In the genomic region with DNA sequence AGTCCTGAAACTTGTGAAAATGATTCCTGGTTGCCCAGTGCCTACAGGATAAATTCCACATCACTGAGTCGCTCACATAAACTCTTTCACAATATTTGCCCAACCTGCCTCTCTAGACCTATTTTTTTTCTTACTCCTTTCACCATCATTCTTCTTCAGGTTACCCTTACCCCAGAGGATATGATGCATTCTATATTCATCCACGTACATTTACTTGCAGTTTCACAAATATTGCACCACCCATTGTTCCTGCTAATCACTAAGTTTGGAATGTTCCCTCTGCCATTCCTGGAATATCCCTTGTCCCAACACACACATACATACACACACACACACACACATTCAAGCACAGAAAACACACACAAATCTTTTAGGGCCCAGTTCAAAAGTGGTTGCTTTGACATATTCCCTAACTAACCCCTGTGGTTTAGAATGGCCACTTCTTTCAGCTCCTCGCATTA, we compare ENCODE assay signal across 14 cellular contexts.
A peak's percentile ranks its signal among the peaks of the same experiment; 100 is the strongest.
DNase-seq lines count a peak whose midpoint lies in the region; ATAC-seq, FAIRE-seq and TF ChIP-seq lines count a peak whose summit lies in the region.
"Had no signal": no experiment of that assay in that cellular context is flagged by ENCODE, and none has a peak within 500 bp of the region (broad histone marks: within the 10 kb centered on the region; RNA-seq: fewer than 3 reads in every experiment).

No MANE protein-coding gene starts in this region.

- DNase-seq in A549 (ENCODE audit: low read depth in 1 of 2, low spot score in 1 of 2) = peak; percentile 68 to 94
- DNase-seq in HT-29 (ENCODE audit: low spot score) = peak; percentile 74
- peak; percentile 98 for DNase-seq in mammary epithelial cell
- DNase-seq in left lobe of liver (ENCODE audit: low spot score) = no peak
- DNase-seq in T-helper 2 cell = no peak
- DNase-seq in activated effector memory CD4-positive, alpha-beta T cell treated with anti-CD3 and anti-CD28 coated beads, Interleukin-2, amount 50 U/mL, for 16 hours = no peak
- no peak for DNase-seq in NCI-H1417 treated with DMSO at 0.1 percent for 48 hours (lab: John Stamatoyannopoulos, UW)
- no peak for DNase-seq in immature natural killer cell
- DNase-seq: CD4-positive, alpha-beta memory T cell; H7; mesendoderm had no signal

- ATAC-seq in A549 (peak; percentile 80 to 87), left lobe of liver (peak; percentile 59)

- peak; percentile 93 to 95; a peak in 4 of 5 replicates for TF ChIP-seq EP300 in A549 (IDR thresholded peaks at IDR 0.05)

- TF ChIP-seq CTCF in A549 (IDR thresholded peaks at IDR 0.05) (no peak), mammary epithelial cell (conservative IDR thresholded peaks at IDR 0.05 in 1 of 2, IDR thresholded peaks at IDR 0.05 in 1 of 2; ENCODE audit: extremely low read depth in 1 of 2, insufficient read depth in 1 of 2, low read depth in 1 of 2, low read length in 2 of 2) (no peak)

- no peaks in the 10 kb centered on the region for H3K4me1 Mint-ChIP-seq in immature natural killer cell
- H3K4me1 Mint-ChIP-seq: CD4-positive, alpha-beta memory T cell had no signal

- peak overlapping the region; percentile 84 for H3K4me2 ChIP-seq in A549
- peak overlapping the region; percentile 51 for H3K4me2 ChIP-seq in mammary epithelial cell (ENCODE audit: insufficient read depth, low read depth, low read length)

- H3K4me3 ChIP-seq in A549 (no peak overlapping the region), mammary epithelial cell (replicated peaks in 1 of 3; ENCODE audit: insufficient read depth in 1 of 3, low read depth in 2 of 3, low read length in 3 of 3) (no peak overlapping the region)

- TF ChIP-seq RAD21 in A549 (conservative IDR thresholded peaks at IDR 0.05 in 1 of 2, IDR thresholded peaks at IDR 0.05 in 1 of 2) = peak; percentile 9 to 32; a peak in 3 of 5 replicates

- dilution Hi-C loops in mammary epithelial cell (cut with HindIII; ENCODE audit: low sequenced_read_pairs) = no loop called here

- H3K36me3 Mint-ChIP-seq in immature natural killer cell = peaks cover 0 to 9% (median 3%) of the 10 kb centered on the region in 3 donors

- H3K4me3 Mint-ChIP-seq in immature natural killer cell = no peak overlapping the region
- H3K4me3 Mint-ChIP-seq: CD4-positive, alpha-beta memory T cell; dendritic cell treated with granulocyte-macrophage colony-stimulating factor and Interleukin-4, amounts not matched to agents 40 ng/mL and 50 ng/mL, for 4 days; T-helper 1 cell treated with Interleukin-12 subunit alpha and Interleukin-12 subunit beta and Interleukin-4 antibody, amounts not matched to agents 30 μg/mL and 1 μg/mL, for 36 hours had no signal

- BruUV-seq in mammary epithelial cell (replicated peaks; lab: Mats Ljungman, UMichigan) = no TSS peak

- no peaks in the 10 kb centered on the region for H3K9me3 Mint-ChIP-seq in immature natural killer cell

- H3K4me1 ChIP-seq in A549 = peaks cover 38% of the 10 kb centered on the region
- peaks cover 57% of the 10 kb centered on the region for H3K4me1 ChIP-seq in mammary epithelial cell (ENCODE audit: insufficient read depth, low read length)

- no peaks in the 10 kb centered on the region for H3K79me2 ChIP-seq in mammary epithelial cell (ENCODE audit: insufficient read depth, low read length)

- H3K36me3 ChIP-seq in mammary epithelial cell (ENCODE audit: insufficient read depth, low read length) = no peaks in the 10 kb centered on the region

- in situ Hi-C loops in mammary epithelial cell (cut with MboI; ENCODE audit: low sequenced_read_pairs in 2 of 2) = no loop called here

- H3K9ac ChIP-seq in mammary epithelial cell (ENCODE audit: insufficient read depth, low read length) = peak overlapping the region; percentile 85

- H4K20me1 ChIP-seq in mammary epithelial cell (ENCODE audit: insufficient read depth, low read length) = no peaks in the 10 kb centered on the region

- H3K9me3 ChIP-seq in A549 (peaks cover 24% of the 10 kb centered on the region), mammary epithelial cell (replicated peaks; ENCODE audit: insufficient read depth, low read length) (peaks cover 13% of the 10 kb centered on the region)

- H2AFZ ChIP-seq in mammary epithelial cell (ENCODE audit: low read depth, low read length) = no peak overlapping the region

- no peak for TF ChIP-seq POLR2A in A549 (IDR thresholded peaks at IDR 0.05; ENCODE audit: low read length)

- H3K27me3 Mint-ChIP-seq in immature natural killer cell (ENCODE audit: low read depth in 3 of 3) = peaks cover 2 to 3% (median 3%) of the 10 kb centered on the region in 3 donors
- H3K27me3 Mint-ChIP-seq: CD4-positive, alpha-beta memory T cell; dendritic cell treated with granulocyte-macrophage colony-stimulating factor and Interleukin-4, amounts not matched to agents 40 ng/mL and 50 ng/mL, for 4 days had no signal

- intact Hi-C loops in mammary epithelial cell (cut with micrococcal nuclease) = loop anchor here (1.0 to 5.0 kb wide), 6 partner anchors 28 to 314 kb away; no protein-coding TSS in a partner anchor

- H3K27me3 ChIP-seq in mammary epithelial cell (ENCODE audit: insufficient read depth, low read length) = no peaks in the 10 kb centered on the region

- FAIRE-seq in A549 (lab: Jason Lieb, UNC) = peak; percentile 28

- POLR2A ChIA-PET in A549 (lab: Yijun Ruan, JAX) = interaction anchor here (1.0 to 1.2 kb wide), 2 partner anchors 28 to 301 kb away, joined by 3 to 4 read pairs; no protein-coding TSS in a partner anchor

- H3K27ac Mint-ChIP-seq in immature natural killer cell = no peak overlapping the region
- H3K27ac Mint-ChIP-seq: dendritic cell treated with granulocyte-macrophage colony-stimulating factor and Interleukin-4, amounts not matched to agents 40 ng/mL and 50 ng/mL, for 4 days; T-helper 1 cell treated with Interleukin-12 subunit alpha and Interleukin-12 subunit beta and Interleukin-4 antibody, amounts not matched to agents 30 μg/mL and 1 μg/mL, for 36 hours had no signal

- CTCF ChIA-PET in A549 (lab: Yijun Ruan, JAX) (interaction anchor here (1.0 to 1.9 kb wide), 3 partner anchors 36 to 424 kb away, joined by 3 to 5 read pairs (median 4); no protein-coding TSS in a partner anchor), mammary epithelial cell (lab: Charles Lee; ENCODE audit: low non-redundant PET) (no interaction called here)

- H3K27ac ChIP-seq in A549 = peak overlapping the region; percentile 94 to 95
- peak overlapping the region; percentile 94 for H3K27ac ChIP-seq in mammary epithelial cell (ENCODE audit: insufficient read depth, low read depth, low read length)
- H3K27ac ChIP-seq: HL-60 had no signal

- WGBS in A549 (ENCODE audit: missing lambda C conversion rate) = 3% methylated on average over 3 of the region's 3 CpGs
- WGBS in mammary epithelial cell (ENCODE audit: low coverage, missing lambda C conversion rate) = 8% methylated on average over 3 of the region's 3 CpGs

TF ChIP-seq in A549, 52 proteins besides CTCF, POLR2A, EP300 and RAD21 (continues in another document):
- TF ChIP-seq GATA3 (IDR thresholded peaks at IDR 0.05; ENCODE audit: borderline replicate concordance) (peak; percentile 95), HDAC2 (IDR thresholded peaks at IDR 0.05) (no peak), MAZ (IDR thresholded peaks at IDR 0.05; ENCODE audit: borderline replicate concordance, low read depth, low read length) (no peak), KDM5A (IDR thresholded peaks at IDR 0.05) (no peak), MYC (IDR thresholded peaks at IDR 0.05; ENCODE audit: borderline replicate concordance, low read length) (no peak), RARB (CRISPR knock-in tag; IDR thresholded peaks at IDR 0.05) (peak; percentile 51; the same call in 1 of the 2 replicates), CBX8 (IDR thresholded peaks at IDR 0.05) (no peak), ZNF302 (CRISPR knock-in tag; IDR thresholded peaks at IDR 0.05) (no peak), CHD2 (IDR thresholded peaks at IDR 0.05; ENCODE audit: low read length, partially characterized antibody) (no peak)
- TF ChIP-seq, protein P1, sequence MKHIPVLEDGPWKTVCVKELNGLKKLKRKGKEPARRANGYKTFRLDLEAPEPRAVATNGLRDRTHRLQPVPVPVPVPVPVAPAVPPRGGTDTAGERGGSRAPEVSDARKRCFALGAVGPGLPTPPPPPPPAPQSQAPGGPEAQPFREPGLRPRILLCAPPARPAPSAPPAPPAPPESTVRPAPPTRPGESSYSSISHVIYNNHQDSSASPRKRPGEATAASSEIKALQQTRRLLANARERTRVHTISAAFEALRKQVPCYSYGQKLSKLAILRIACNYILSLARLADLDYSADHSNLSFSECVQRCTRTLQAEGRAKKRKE (CRISPR knock-in tag; IDR thresholded peaks at IDR 0.05; ENCODE audit: low read depth) = no peak
- TF ChIP-seq, protein P2, sequence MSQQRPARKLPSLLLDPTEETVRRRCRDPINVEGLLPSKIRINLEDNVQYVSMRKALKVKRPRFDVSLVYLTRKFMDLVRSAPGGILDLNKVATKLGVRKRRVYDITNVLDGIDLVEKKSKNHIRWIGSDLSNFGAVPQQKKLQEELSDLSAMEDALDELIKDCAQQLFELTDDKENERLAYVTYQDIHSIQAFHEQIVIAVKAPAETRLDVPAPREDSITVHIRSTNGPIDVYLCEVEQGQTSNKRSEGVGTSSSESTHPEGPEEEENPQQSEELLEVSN (IDR thresholded peaks at IDR 0.05; ENCODE audit: borderline replicate concordance, low read depth) = no peak
- TF ChIP-seq, protein P3, sequence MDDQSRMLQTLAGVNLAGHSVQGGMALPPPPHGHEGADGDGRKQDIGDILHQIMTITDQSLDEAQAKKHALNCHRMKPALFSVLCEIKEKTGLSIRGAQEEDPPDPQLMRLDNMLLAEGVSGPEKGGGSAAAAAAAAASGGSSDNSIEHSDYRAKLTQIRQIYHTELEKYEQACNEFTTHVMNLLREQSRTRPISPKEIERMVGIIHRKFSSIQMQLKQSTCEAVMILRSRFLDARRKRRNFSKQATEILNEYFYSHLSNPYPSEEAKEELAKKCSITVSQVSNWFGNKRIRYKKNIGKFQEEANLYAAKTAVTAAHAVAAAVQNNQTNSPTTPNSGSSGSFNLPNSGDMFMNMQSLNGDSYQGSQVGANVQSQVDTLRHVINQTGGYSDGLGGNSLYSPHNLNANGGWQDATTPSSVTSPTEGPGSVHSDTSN (IDR thresholded peaks at IDR 0.05) = peak; percentile 19; the same call in 1 of the 2 replicates
- TF ChIP-seq, protein P4, sequence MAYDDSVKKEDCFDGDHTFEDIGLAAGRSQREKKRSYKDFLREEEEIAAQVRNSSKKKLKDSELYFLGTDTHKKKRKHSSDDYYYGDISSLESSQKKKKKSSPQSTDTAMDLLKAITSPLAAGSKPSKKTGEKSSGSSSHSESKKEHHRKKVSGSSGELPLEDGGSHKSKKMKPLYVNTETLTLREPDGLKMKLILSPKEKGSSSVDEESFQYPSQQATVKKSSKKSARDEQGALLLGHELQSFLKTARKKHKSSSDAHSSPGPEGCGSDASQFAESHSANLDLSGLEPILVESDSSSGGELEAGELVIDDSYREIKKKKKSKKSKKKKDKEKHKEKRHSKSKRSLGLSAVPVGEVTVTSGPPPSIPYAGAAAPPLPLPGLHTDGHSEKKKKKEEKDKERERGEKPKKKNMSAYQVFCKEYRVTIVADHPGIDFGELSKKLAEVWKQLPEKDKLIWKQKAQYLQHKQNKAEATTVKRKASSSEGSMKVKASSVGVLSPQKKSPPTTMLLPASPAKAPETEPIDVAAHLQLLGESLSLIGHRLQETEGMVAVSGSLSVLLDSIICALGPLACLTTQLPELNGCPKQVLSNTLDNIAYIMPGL (CRISPR knock-in tag; IDR thresholded peaks at IDR 0.05; ENCODE audit: borderline replicate concordance) = no peak

Comparison
In these comparisons a context has a peak if more than half of its experiments do, and no peak if none do; other contexts are left out.
1. DNase-seq: peak in A549 (2 of 2), HT-29 (single experiment) and mammary epithelial cell (single experiment); none in left lobe of liver (single experiment), T-helper 2 cell (0 of 5), activated effector memory CD4-positive, alpha-beta T cell treated with anti-CD3 and anti-CD28 coated beads, Interleukin-2, amount 50 U/mL, for 16 hours (single experiment), NCI-H1417 treated with DMSO at 0.1 percent for 48 hours (single experiment) and immature natural killer cell (0 of 3).